Comparison of ENCODE assay signal across 1 cellular context in genomic region chr16:58658796-58659211, GRCh38.
TF ChIP-seq lines count a peak whose summit lies in the region.

No MANE protein-coding gene starts in this region.

TF ChIP-seq in K562, 482 proteins besides CTCF, POLR2A, EP300 and RAD21 (continued from another document):
- TF ChIP-seq, protein P1, sequence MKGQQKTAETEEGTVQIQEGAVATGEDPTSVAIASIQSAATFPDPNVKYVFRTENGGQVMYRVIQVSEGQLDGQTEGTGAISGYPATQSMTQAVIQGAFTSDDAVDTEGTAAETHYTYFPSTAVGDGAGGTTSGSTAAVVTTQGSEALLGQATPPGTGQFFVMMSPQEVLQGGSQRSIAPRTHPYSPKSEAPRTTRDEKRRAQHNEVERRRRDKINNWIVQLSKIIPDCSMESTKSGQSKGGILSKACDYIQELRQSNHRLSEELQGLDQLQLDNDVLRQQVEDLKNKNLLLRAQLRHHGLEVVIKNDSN (CRISPR knock-in tag; IDR thresholded peaks at IDR 0.05): peak; percentile 66
- TF ChIP-seq HNRNPLL (IDR thresholded peaks at IDR 0.05; ENCODE audit: low read depth, low read length, poor library complexity, severe bottlenecking) (no peak), KDM4B (IDR thresholded peaks at IDR 0.05; ENCODE audit: borderline replicate concordance in 2 of 2, low read depth in 1 of 2) (no peak), ZNF79 (CRISPR knock-in tag; IDR thresholded peaks at IDR 0.05; ENCODE audit: low read depth) (no peak), MYC (IDR thresholded peaks at IDR 0.05; ENCODE audit: low read depth, low read length) (peak; percentile 90), MYC (CRISPR knock-in tag; IDR thresholded peaks at IDR 0.05; ENCODE audit: borderline replicate concordance, low read depth) (no peak), ZNF274 (IDR thresholded peaks at IDR 0.05; ENCODE audit: borderline replicate concordance, low read depth, low read length) (no peak), GATAD2A (IDR thresholded peaks at IDR 0.05) (no peak), RUNX1 (IDR thresholded peaks at IDR 0.05; ENCODE audit: low read depth) (no peak), ZFPM2 (CRISPR knock-in tag; IDR thresholded peaks at IDR 0.05) (no peak), ZBTB12 (CRISPR knock-in tag; IDR thresholded peaks at IDR 0.05) (no peak), POLR2AphosphoS2 (IDR thresholded peaks at IDR 0.05; ENCODE audit: low read length) (no peak), ESRRA (IDR thresholded peaks at IDR 0.05; ENCODE audit: borderline replicate concordance, low read depth) (peak; percentile 41; the same call in 1 of the 2 replicates), ZNF232 (CRISPR knock-in tag; IDR thresholded peaks at IDR 0.05) (no peak), TCF3 (CRISPR knock-in tag; IDR thresholded peaks at IDR 0.05) (no peak), NRF1 (conservative IDR thresholded peaks at IDR 0.05 in 1 of 2, IDR thresholded peaks at IDR 0.05 in 1 of 2) (peak; percentile 8 to 23; a peak in 1 of 4 replicates), ELK3 (CRISPR knock-in tag; IDR thresholded peaks at IDR 0.05) (no peak), CTBP1 (IDR thresholded peaks at IDR 0.05; ENCODE audit: borderline replicate concordance) (0 out of 2 replicates have a peak, but pooled peaks have one; percentile 12), ZNF316 (IDR thresholded peaks at IDR 0.05) (no peak)
- TF ChIP-seq, protein P2, sequence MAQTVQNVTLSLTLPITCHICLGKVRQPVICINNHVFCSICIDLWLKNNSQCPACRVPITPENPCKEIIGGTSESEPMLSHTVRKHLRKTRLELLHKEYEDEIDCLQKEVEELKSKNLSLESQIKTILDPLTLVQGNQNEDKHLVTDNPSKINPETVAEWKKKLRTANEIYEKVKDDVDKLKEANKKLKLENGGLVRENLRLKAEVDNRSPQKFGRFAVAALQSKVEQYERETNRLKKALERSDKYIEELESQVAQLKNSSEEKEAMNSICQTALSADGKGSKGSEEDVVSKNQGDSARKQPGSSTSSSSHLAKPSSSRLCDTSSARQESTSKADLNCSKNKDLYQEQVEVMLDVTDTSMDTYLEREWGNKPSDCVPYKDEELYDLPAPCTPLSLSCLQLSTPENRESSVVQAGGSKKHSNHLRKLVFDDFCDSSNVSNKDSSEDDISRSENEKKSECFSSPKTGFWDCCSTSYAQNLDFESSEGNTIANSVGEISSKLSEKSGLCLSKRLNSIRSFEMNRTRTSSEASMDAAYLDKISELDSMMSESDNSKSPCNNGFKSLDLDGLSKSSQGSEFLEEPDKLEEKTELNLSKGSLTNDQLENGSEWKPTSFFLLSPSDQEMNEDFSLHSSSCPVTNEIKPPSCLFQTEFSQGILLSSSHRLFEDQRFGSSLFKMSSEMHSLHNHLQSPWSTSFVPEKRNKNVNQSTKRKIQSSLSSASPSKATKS (CRISPR knock-in tag; IDR thresholded peaks at IDR 0.05): no peak
- TF ChIP-seq, protein P3, sequence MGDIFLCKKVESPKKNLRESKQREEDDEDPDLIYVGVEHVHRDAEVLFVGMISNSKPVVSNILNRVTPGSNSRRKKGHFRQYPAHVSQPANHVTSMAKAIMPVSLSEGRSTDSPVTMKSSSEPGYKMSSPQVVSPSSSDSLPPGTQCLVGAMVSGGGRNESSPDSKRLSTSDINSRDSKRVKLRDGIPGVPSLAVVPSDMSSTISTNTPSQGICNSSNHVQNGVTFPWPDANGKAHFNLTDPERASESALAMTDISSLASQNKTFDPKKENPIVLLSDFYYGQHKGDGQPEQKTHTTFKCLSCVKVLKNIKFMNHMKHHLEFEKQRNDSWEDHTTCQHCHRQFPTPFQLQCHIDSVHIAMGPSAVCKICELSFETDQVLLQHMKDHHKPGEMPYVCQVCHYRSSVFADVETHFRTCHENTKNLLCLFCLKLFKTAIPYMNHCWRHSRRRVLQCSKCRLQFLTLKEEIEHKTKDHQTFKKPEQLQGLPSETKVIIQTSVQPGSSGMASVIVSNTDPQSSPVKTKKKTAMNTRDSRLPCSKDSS (IDR thresholded peaks at IDR 0.05; ENCODE audit: low read depth, partially characterized antibody): no peak
- TF ChIP-seq, protein P4, sequence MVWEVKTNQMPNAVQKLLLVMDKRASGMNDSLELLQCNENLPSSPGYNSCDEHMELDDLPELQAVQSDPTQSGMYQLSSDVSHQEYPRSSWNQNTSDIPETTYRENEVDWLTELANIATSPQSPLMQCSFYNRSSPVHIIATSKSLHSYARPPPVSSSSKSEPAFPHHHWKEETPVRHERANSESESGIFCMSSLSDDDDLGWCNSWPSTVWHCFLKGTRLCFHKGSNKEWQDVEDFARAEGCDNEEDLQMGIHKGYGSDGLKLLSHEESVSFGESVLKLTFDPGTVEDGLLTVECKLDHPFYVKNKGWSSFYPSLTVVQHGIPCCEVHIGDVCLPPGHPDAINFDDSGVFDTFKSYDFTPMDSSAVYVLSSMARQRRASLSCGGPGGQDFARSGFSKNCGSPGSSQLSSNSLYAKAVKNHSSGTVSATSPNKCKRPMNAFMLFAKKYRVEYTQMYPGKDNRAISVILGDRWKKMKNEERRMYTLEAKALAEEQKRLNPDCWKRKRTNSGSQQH (CRISPR knock-in tag; IDR thresholded peaks at IDR 0.05): no peak
- TF ChIP-seq, protein P5, sequence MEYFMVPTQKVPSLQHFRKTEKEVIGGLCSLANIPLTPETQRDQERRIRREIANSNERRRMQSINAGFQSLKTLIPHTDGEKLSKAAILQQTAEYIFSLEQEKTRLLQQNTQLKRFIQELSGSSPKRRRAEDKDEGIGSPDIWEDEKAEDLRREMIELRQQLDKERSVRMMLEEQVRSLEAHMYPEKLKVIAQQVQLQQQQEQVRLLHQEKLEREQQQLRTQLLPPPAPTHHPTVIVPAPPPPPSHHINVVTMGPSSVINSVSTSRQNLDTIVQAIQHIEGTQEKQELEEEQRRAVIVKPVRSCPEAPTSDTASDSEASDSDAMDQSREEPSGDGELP (CRISPR knock-in tag; IDR thresholded peaks at IDR 0.05; ENCODE audit: borderline replicate concordance): 0 out of 2 replicates have a peak, but pooled peaks have one; percentile 23
- TF ChIP-seq, protein P6, sequence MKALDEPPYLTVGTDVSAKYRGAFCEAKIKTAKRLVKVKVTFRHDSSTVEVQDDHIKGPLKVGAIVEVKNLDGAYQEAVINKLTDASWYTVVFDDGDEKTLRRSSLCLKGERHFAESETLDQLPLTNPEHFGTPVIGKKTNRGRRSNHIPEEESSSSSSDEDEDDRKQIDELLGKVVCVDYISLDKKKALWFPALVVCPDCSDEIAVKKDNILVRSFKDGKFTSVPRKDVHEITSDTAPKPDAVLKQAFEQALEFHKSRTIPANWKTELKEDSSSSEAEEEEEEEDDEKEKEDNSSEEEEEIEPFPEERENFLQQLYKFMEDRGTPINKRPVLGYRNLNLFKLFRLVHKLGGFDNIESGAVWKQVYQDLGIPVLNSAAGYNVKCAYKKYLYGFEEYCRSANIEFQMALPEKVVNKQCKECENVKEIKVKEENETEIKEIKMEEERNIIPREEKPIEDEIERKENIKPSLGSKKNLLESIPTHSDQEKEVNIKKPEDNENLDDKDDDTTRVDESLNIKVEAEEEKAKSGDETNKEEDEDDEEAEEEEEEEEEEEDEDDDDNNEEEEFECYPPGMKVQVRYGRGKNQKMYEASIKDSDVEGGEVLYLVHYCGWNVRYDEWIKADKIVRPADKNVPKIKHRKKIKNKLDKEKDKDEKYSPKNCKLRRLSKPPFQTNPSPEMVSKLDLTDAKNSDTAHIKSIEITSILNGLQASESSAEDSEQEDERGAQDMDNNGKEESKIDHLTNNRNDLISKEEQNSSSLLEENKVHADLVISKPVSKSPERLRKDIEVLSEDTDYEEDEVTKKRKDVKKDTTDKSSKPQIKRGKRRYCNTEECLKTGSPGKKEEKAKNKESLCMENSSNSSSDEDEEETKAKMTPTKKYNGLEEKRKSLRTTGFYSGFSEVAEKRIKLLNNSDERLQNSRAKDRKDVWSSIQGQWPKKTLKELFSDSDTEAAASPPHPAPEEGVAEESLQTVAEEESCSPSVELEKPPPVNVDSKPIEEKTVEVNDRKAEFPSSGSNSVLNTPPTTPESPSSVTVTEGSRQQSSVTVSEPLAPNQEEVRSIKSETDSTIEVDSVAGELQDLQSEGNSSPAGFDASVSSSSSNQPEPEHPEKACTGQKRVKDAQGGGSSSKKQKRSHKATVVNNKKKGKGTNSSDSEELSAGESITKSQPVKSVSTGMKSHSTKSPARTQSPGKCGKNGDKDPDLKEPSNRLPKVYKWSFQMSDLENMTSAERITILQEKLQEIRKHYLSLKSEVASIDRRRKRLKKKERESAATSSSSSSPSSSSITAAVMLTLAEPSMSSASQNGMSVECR (CRISPR knock-in tag; IDR thresholded peaks at IDR 0.05): no peak
